11 cellular contexts compared by ENCODE assay signal in genomic region chr4:10007436-10007740, GRCh38. TPM values are rescaled to one million over a fixed set of nuclear protein-coding genes. Genes with fewer than 3 reads are reported as not detected.
DNase-seq lines count a peak whose midpoint lies in the region; ATAC-seq, FAIRE-seq and TF ChIP-seq lines count a peak whose summit lies in the region.
"Had no signal": no experiment of that assay in that cellular context is flagged by ENCODE, and none has a peak within 500 bp of the region (broad histone marks: within the 10 kb centered on the region; RNA-seq: fewer than 3 reads in every experiment).

No MANE protein-coding gene starts in this region.

- H3K9me3 ChIP-seq in RWPE2 (ENCODE audit: severe bottlenecking) (no peaks in the 10 kb centered on the region), tibial nerve (no peaks in the 10 kb centered on the region)

- H3K27ac ChIP-seq in RWPE2 (ENCODE audit: poor library complexity, severe bottlenecking): peak overlapping the region; percentile 89
- peak overlapping the region in 2 of 4 donors; percentile 69 to 78 for H3K27ac ChIP-seq in tibial nerve
- H3K27ac ChIP-seq: 22Rv1 had no signal

- ATAC-seq in HG02623 (IDR thresholded peaks at IDR 0.05; ENCODE audit: unreplicated experiment) (peak; percentile 39), RWPE2 (ENCODE audit: low read depth) (peak; percentile 4; the same call in 2 of the 3 replicates)
- ATAC-seq in stimulated activated naive CD8-positive, alpha-beta T cell treated with anti-CD3 and anti-CD28 coated beads, Interleukin-15, Interleukin-2, amounts not matched to agents 100 U/mL and 50 U/mL, for 24 hours: peak; percentile 24
- ATAC-seq: K562 had no signal

- H3K27me3 ChIP-seq in RWPE2 (ENCODE audit: insufficient read depth, poor library complexity, severe bottlenecking): no peaks in the 10 kb centered on the region
- no peaks in the 10 kb centered on the region for H3K27me3 ChIP-seq in tibial nerve

- H3K4me3 ChIP-seq in RWPE2 (ENCODE audit: severe bottlenecking) (no peak overlapping the region), tibial nerve (no peak overlapping the region)
- H3K4me3 ChIP-seq: K562 had no signal

- H3K4me1 ChIP-seq in RWPE2 (ENCODE audit: insufficient read depth, poor library complexity, severe bottlenecking): peaks cover 63% of the 10 kb centered on the region
- H3K4me1 ChIP-seq in tibial nerve: peaks cover 0 to 36% (median 26%) of the 10 kb centered on the region in 4 donors

- TF ChIP-seq CTCF in RWPE2 (IDR thresholded peaks at IDR 0.05; ENCODE audit: poor library complexity, severe bottlenecking): no peak
- TF ChIP-seq CTCF in tibial nerve (IDR thresholded peaks at IDR 0.05): no peak

- TF ChIP-seq POLR2A in H54 (IDR thresholded peaks at IDR 0.05; ENCODE audit: low read depth, low read length) (no peak), tibial nerve (IDR thresholded peaks at IDR 0.05) (no peak)

- WGBS in tibial nerve, 2 donors: 79 to 83% methylated on average over 1 of the region's 1 CpG

- H3K36me3 ChIP-seq in RWPE2 (ENCODE audit: low read depth): peaks cover 55% of the 10 kb centered on the region
- H3K36me3 ChIP-seq in tibial nerve: no peaks in the 10 kb centered on the region

- TF ChIP-seq EP300 in tibial nerve (IDR thresholded peaks at IDR 0.05): no peak

- FAIRE-seq in H54 (lab: Jason Lieb, UNC): no peak
- FAIRE-seq: endometrium, K562 had no signal

- DNase-seq in NCI-H146 (lab: John Stamatoyannopoulos, UW) (peak; percentile 27), NCI-H146 treated with DMSO at 0.1 percent for 48 hours (lab: John Stamatoyannopoulos, UW; ENCODE audit: unreplicated experiment) (no peak), RWPE2 (ENCODE audit: low spot score) (no peak), H54 (ENCODE audit: insufficient read length, low spot score) (no peak), tibial nerve (ENCODE audit: low spot score in 2 of 2) (no peak), NCI-H1092 (lab: John Stamatoyannopoulos, UW) (no peak)
- no peak for DNase-seq in stimulated activated naive CD8-positive, alpha-beta T cell treated with anti-CD3 and anti-CD28 coated beads, Interleukin-15, Interleukin-2, amounts not matched to agents 100 U/mL and 50 U/mL, for 24 hours

RNA-seq across cellular contexts. Expression of gene SLC2A9, which starts 13.9 kb away (rescaled TPM):
- total RNA-seq in tibial nerve: 10 to 100 TPM in 1 of 4 donors, 1 to 10 TPM in 3; 2.7 to 10.7 (median 6.0) TPM
